ENCODE assay signal across 7 cellular contexts in the genomic region with DNA sequence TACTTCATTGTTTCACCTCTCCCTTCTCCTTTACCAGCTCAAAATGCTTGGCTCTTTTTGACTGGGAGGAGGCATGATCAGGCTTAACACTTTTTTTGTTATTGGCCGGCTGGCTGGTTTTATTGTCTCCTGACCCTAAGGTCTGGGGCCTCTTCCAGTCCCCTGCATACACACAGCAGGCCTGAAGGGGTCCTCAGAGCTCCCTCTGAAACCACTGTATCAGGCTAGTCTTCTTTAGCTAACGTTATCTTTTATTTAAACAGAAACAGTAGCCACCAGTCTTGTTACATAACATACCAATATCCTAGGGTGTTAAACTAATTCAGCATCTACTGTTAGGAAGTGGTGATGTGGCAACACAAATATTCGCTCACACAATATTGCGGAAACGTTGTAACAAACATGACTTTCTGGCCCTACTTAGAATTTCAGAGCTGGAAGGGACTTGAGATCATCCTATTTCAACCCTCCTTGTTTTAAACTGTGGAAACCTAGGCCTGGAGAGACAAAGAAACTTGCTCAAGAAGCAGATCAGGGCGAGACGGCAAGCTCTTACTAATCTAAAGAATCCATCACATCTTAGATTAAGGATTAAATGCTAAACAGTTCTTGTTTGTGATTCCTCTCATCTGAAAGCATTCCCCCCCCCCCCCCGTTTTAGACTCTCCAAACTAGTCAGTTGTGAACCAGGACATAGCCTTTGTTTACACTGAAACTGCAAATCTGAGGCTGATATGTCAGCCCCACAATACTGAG. TPM values are rescaled to one million over a fixed set of nuclear protein-coding genes. Genes with fewer than 3 reads are reported as not detected.
DNase-seq lines count a peak whose midpoint lies in the region; ATAC-seq and TF ChIP-seq lines count a peak whose summit lies in the region.

No MANE protein-coding gene starts in this region.

- peak overlapping the region; percentile 35 to 92 (median 76) for H3K4me3 Mint-ChIP-seq in IgD-negative memory B cell
- peak overlapping the region; percentile 68 for H3K4me3 Mint-ChIP-seq in activated naive CD4-positive, alpha-beta T cell treated with anti-CD3 and anti-CD28 coated beads, Interleukin-2, amount 50 U/mL, for 24 hours

- H3K4me3 ChIP-seq in neural cell (ENCODE audit: low read length) (no peak overlapping the region), uterus (no peak overlapping the region)

- no peaks in the 10 kb centered on the region for H3K27me3 Mint-ChIP-seq in IgD-negative memory B cell
- no peaks in the 10 kb centered on the region for H3K27me3 Mint-ChIP-seq in activated naive CD4-positive, alpha-beta T cell treated with anti-CD3 and anti-CD28 coated beads, Interleukin-2, amount 50 U/mL, for 24 hours

- H3K27me3 ChIP-seq in foreskin keratinocyte (peaks cover 32% of the 10 kb centered on the region), neural cell (ENCODE audit: insufficient read depth, low read depth, low read length) (no peaks in the 10 kb centered on the region), uterus (no peaks in the 10 kb centered on the region)

- H3K9me2 ChIP-seq in neural cell (ENCODE audit: insufficient read depth, low read length) = no peaks in the 10 kb centered on the region

- DNase-seq in RPMI7951 (ENCODE audit: low read depth) (peak; percentile 63), foreskin keratinocyte (peak in 1 of 2 donors; percentile 29), uterus (peak; percentile 60 to 73)

- H3K27ac Mint-ChIP-seq in IgD-negative memory B cell = peak overlapping the region; percentile 37 to 86 (median 84)
- H3K27ac Mint-ChIP-seq in activated naive CD4-positive, alpha-beta T cell treated with anti-CD3 and anti-CD28 coated beads, Interleukin-2, amount 50 U/mL, for 24 hours = peak overlapping the region; percentile 75

- H3K4me2 ChIP-seq in neural cell (ENCODE audit: low read length) = no peak overlapping the region

- H3K79me2 ChIP-seq in neural cell (replicated peaks; ENCODE audit: insufficient read depth, low read length) = no peaks in the 10 kb centered on the region

- H3K9me3 ChIP-seq in neural cell (ENCODE audit: low read length) (no peaks in the 10 kb centered on the region), uterus (no peaks in the 10 kb centered on the region)

- peak; percentile 79 for TF ChIP-seq RAD21 in neural cell (conservative IDR thresholded peaks at IDR 0.05)

- ATAC-seq in foreskin keratinocyte = peak; percentile 42

- intact Hi-C loops in uterus (cut with DNase I; ENCODE audit: low total_unique reads) = loop anchor here (5.0 kb wide), 1 partner anchor 98 kb away; no protein-coding TSS in a partner anchor

- TF ChIP-seq POLR2A in uterus (IDR thresholded peaks at IDR 0.05) = no peak

- H3K9me3 Mint-ChIP-seq in IgD-negative memory B cell = no peaks in the 10 kb centered on the region
- H3K9me3 Mint-ChIP-seq in activated naive CD4-positive, alpha-beta T cell treated with anti-CD3 and anti-CD28 coated beads, Interleukin-2, amount 50 U/mL, for 24 hours = no peaks in the 10 kb centered on the region

- H3F3A ChIP-seq in neural cell (ENCODE audit: insufficient read depth, low read length, poor library complexity, severe bottlenecking) = no peaks in the 10 kb centered on the region

- TF ChIP-seq CTCF in GM12873 (IDR thresholded peaks at IDR 0.05; ENCODE audit: insufficient read depth, low read depth, low read length, missing control alignments) (peak; percentile 85), foreskin keratinocyte (conservative IDR thresholded peaks at IDR 0.05) (peak; percentile 70), neural cell (IDR thresholded peaks at IDR 0.05; ENCODE audit: poor library complexity, severe bottlenecking) (peak; percentile 81), uterus (IDR thresholded peaks at IDR 0.05) (peak; percentile 87 to 93 (median 88))

- no peak overlapping the region for H3K9ac ChIP-seq in neural cell (ENCODE audit: low read length)

- H3K4me1 Mint-ChIP-seq in IgD-negative memory B cell = peaks cover 25 to 33% (median 29%) of the 10 kb centered on the region in 3 donors
- peaks cover 64% of the 10 kb centered on the region for H3K4me1 Mint-ChIP-seq in activated naive CD4-positive, alpha-beta T cell treated with anti-CD3 and anti-CD28 coated beads, Interleukin-2, amount 50 U/mL, for 24 hours

- H3K4me1 ChIP-seq in foreskin keratinocyte (peaks cover 5% of the 10 kb centered on the region), uterus (peaks cover 5 to 17% of the 10 kb centered on the region in 2 donors)

- H2AFZ ChIP-seq in neural cell (ENCODE audit: low read depth, low read length) = no peak overlapping the region

- H3K27ac ChIP-seq in foreskin keratinocyte (no peak overlapping the region), neural cell (ENCODE audit: low read length) (no peak overlapping the region), uterus (peak overlapping the region; percentile 95 to 97)

- H3K36me3 ChIP-seq in neural cell (ENCODE audit: insufficient read depth, low read length) = no peaks in the 10 kb centered on the region
- no peaks in the 10 kb centered on the region for H3K36me3 ChIP-seq in uterus

- no peak for TF ChIP-seq EP300 in neural cell (conservative IDR thresholded peaks at IDR 0.05; ENCODE audit: poor library complexity, severe bottlenecking)

- no peaks in the 10 kb centered on the region for H4K20me1 ChIP-seq in neural cell (ENCODE audit: insufficient read depth)

- no peaks in the 10 kb centered on the region for H3K36me3 Mint-ChIP-seq in IgD-negative memory B cell
- no peaks in the 10 kb centered on the region for H3K36me3 Mint-ChIP-seq in activated naive CD4-positive, alpha-beta T cell treated with anti-CD3 and anti-CD28 coated beads, Interleukin-2, amount 50 U/mL, for 24 hours

TF ChIP-seq in neural cell, 6 proteins besides CTCF, POLR2A, EP300 and RAD21:
- TF ChIP-seq REST (IDR thresholded peaks at IDR 0.05; ENCODE audit: borderline replicate concordance) (no peak), SMC3 (conservative IDR thresholded peaks at IDR 0.05; ENCODE audit: poor library complexity) (peak; percentile 78)

RNA-seq across cellular contexts. Expression of gene YPEL2, which starts 1.7 kb away (rescaled TPM):
- polyA plus RNA-seq in IgD-negative memory B cell (18.8 TPM), foreskin keratinocyte (0.22 and 0.26 TPM in 2 replicates), neural cell (16.1 and 17.0 TPM in 2 replicates)
- total RNA-seq in RPMI7951 (2014; rRNA removed; shearing (Covaris generic)) = 1.5 and 1.9 TPM in 2 replicates
- total RNA-seq in foreskin keratinocyte (0.74 and 0.95 TPM in 2 replicates), uterus (10 to 100 TPM; 21.2 to 91.7 (median 25.0) TPM)
- 20.1 and 20.5 TPM in 2 replicates for polyA minus RNA-seq in neural cell

Comparison
In these comparisons a context has a peak if more than half of its experiments do, and no peak if none do; other contexts are left out.
1. H3K27ac ChIP-seq: peak in uterus (2 of 2); none in foreskin keratinocyte (single experiment) and neural cell (single experiment).
2. Peak in every context shown above with its lines, with median percentiles within 50 percentile points of each other: CTCF ChIP-seq.